Comparison of ENCODE assay signal across 8 cellular contexts in the genomic region with DNA sequence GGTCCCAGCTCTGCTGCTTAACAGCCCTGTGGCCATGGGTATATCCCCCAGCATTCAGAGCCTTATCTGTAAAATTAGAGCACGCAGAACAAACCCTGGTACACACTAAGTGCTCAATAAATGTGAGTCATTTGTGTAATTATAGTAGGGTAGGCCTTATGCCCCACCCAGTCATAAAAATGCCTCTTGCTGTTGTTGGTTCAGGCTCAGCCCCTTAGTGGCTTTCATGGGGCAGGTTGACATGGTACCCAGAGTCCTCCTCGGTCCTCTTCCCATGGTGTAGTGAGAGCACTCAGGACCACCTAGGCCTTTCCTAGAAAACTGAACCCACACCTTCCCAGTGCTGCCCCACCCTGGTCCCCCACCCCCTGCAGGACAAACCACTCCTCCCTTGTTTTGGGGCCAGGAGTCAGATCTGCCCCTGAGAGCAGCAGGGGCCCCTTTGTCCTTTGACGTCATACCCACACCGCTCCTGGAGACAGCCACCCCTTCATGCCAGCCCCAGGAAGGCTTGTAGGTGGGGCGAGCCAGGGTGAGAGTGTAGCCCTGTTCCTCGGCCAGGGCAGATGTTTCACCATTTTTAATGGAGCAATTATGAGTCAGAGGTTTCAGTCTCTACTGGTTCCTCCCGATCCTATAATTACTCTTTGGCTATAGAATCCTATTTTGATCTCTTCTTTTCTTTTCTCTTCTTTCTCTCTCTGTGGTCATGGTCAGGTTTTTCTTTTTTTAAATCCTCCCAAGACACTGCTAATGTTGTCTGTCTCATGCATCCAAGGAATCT. TPM values are rescaled to one million over a fixed set of nuclear protein-coding genes. Genes with fewer than 3 reads are reported as not detected.
DNase-seq lines count a peak whose midpoint lies in the region.

No MANE protein-coding gene starts in this region.

- peaks cover 60% of the 10 kb centered on the region for H3K4me1 ChIP-seq in adipocyte (ENCODE audit: control insufficient read depth, insufficient read depth, low read length)

- peaks cover 6% of the 10 kb centered on the region for H3K36me3 ChIP-seq in adipocyte (ENCODE audit: control insufficient read depth, insufficient read depth, low read length, severe bottlenecking)

- peak overlapping the region; percentile 67 for H3K9ac ChIP-seq in adipocyte (ENCODE audit: low read length)

- H3K27me3 ChIP-seq in adipocyte (replicated peaks; ENCODE audit: control insufficient read depth, insufficient read depth, low read length) = no peaks in the 10 kb centered on the region

- H3K4me3 ChIP-seq in adipocyte (ENCODE audit: low read length) = peak overlapping the region; percentile 46

- peak; percentile 30 for DNase-seq in NCI-H82 (lab: John Stamatoyannopoulos, UW)
- DNase-seq in NCI-H82 treated with DMSO at 0.1 percent for 48 hours (lab: John Stamatoyannopoulos, UW; ENCODE audit: unreplicated experiment) = no peak
- peak; percentile 87 for DNase-seq in NCI-H460 (ENCODE audit: extremely low read depth, low read depth)
- peak; percentile 95 for DNase-seq in adipocyte (ENCODE audit: low read depth)
- DNase-seq in hepatic stellate cell (ENCODE audit: low spot score) = peak; percentile 73
- DNase-seq in stimulated activated CD8-positive, alpha-beta memory T cell treated with anti-CD3 and anti-CD28 coated beads, Interleukin-2, amount 100 ng/mL, for 48 hours (ENCODE audit: low read depth in 2 of 2) = peak; percentile 21 to 45
- DNase-seq in midbrain (lab: John Stamatoyannopoulos, UW) = no peak
- DNase-seq in NCI-H510A treated with DMSO at 0.1 percent for 48 hours (lab: John Stamatoyannopoulos, UW) = no peak

- H3K9me3 ChIP-seq in adipocyte (ENCODE audit: control insufficient read depth, low read length) = no peaks in the 10 kb centered on the region

RNA-seq across cellular contexts. Expression of a gene that starts 36.8 kb away (rescaled TPM):
- total RNA-seq in NCI-H460 (2014; rRNA removed; shearing (Covaris generic)) = 145 and 155 TPM in 2 replicates
- polyA plus RNA-seq in NCI-H460 (2014; cell fraction: nucleus; rRNA removed) = 515 and 673 TPM in 2 replicates

Comparison
In these comparisons a context has a peak if more than half of its experiments do, and no peak if none do; other contexts are left out.
1. DNase-seq: peak in NCI-H82 (single experiment), NCI-H460 (single experiment), adipocyte (single experiment), hepatic stellate cell (single experiment) and stimulated activated CD8-positive, alpha-beta memory T cell treated with anti-CD3 and anti-CD28 coated beads, Interleukin-2, amount 100 ng/mL, for 48 hours (2 of 2); none in NCI-H82 treated with DMSO at 0.1 percent for 48 hours (single experiment), midbrain (single experiment) and NCI-H510A treated with DMSO at 0.1 percent for 48 hours (single experiment).